11 cellular contexts compared by ENCODE assay signal in genomic region chr15:74383286-74383685, GRCh38. TPM values are rescaled to one million over a fixed set of nuclear protein-coding genes. Genes with fewer than 3 reads are reported as not detected.
DNase-seq lines count a peak whose midpoint lies in the region; ATAC-seq and TF ChIP-seq lines count a peak whose summit lies in the region.
"Had no signal": no experiment of that assay in that cellular context is flagged by ENCODE, and none has a peak within 500 bp of the region (broad histone marks: within the 10 kb centered on the region; RNA-seq: fewer than 3 reads in every experiment).

No MANE protein-coding gene starts in this region.

- H3K4me2 ChIP-seq in PC-9: peak overlapping the region; percentile 53
- H3K4me2 ChIP-seq: SK-N-SH had no signal

- TSS peak; percentile 16 for BruUV-seq in PC-9 (replicated peaks; lab: Mats Ljungman, UMichigan)

- intact Hi-C loops in PC-9 (cut with micrococcal nuclease; ENCODE audit: unreplicated experiment): loop anchor here (2.0 kb wide), 2 partner anchors 14 to 164 kb away; no protein-coding TSS in a partner anchor

- peaks cover 15% of the 10 kb centered on the region; the same call in 1 of the 2 replicates for H3F3A ChIP-seq in PC-9 (ENCODE audit: insufficient read depth, low read depth)

- H4K20me1 ChIP-seq in PC-9 (ENCODE audit: insufficient read depth): no peaks in the 10 kb centered on the region

- H3K27ac Mint-ChIP-seq in mesothelial cell of epicardium: peak overlapping the region; percentile 35

- DNase-seq in PC-9 (no peak), mesothelial cell of epicardium (ENCODE audit: low spot score in 2 of 2, unreplicated experiment in 2 of 2) (no peak), pons (ENCODE audit: low spot score) (no peak), CD1c-positive myeloid dendritic cell (ENCODE audit: extremely low spot score) (no peak), NCI-H1436 (lab: John Stamatoyannopoulos, UW) (no peak)
- DNase-seq: NCI-H1048, retina, SK-N-SH had no signal

- no peaks in the 10 kb centered on the region for H3K9me2 ChIP-seq in PC-9 (ENCODE audit: insufficient read depth)
- H3K9me2 ChIP-seq: SK-N-SH had no signal

- H2AFZ ChIP-seq in PC-9: no peak overlapping the region

- ATAC-seq in GM18502 (IDR thresholded peaks at IDR 0.05; ENCODE audit: poor library complexity, unreplicated experiment): peak; percentile 5
- ATAC-seq in GM21619 (IDR thresholded peaks at IDR 0.05; ENCODE audit: unreplicated experiment): peak; percentile 3

- H3K9me3 ChIP-seq in PC-9 (ENCODE audit: insufficient read depth, low read depth): no peaks in the 10 kb centered on the region
- H3K9me3 ChIP-seq: ascending aorta, SK-N-SH had no signal

- CTCF ChIA-PET in PC-9 (lab: Charles Lee): no interaction called here

- TF ChIP-seq CTCF in PC-9 (conservative IDR thresholded peaks at IDR 0.05) (no peak), mesothelial cell of epicardium (IDR thresholded peaks at IDR 0.05; ENCODE audit: unreplicated experiment) (no peak)

- no peaks in the 10 kb centered on the region for H3K9me3 Mint-ChIP-seq in mesothelial cell of epicardium

- H3K27ac ChIP-seq in PC-9: peak overlapping the region; percentile 88
- H3K27ac ChIP-seq: ascending aorta had no signal

- peaks cover 63% of the 10 kb centered on the region for H3K4me1 ChIP-seq in PC-9 (replicated peaks; ENCODE audit: insufficient read depth)

- H3K27me3 Mint-ChIP-seq in mesothelial cell of epicardium (ENCODE audit: low read depth): no peaks in the 10 kb centered on the region

- no peaks in the 10 kb centered on the region for H3K36me3 ChIP-seq in PC-9 (ENCODE audit: low read depth)
- H3K36me3 ChIP-seq: ascending aorta had no signal

- H3K79me2 ChIP-seq in PC-9 (ENCODE audit: low read depth): no peaks in the 10 kb centered on the region

- no peaks in the 10 kb centered on the region for H3K27me3 ChIP-seq in PC-9 (ENCODE audit: insufficient read depth, low read depth)
- H3K27me3 ChIP-seq: ascending aorta had no signal

- POLR2A ChIA-PET in PC-9 (lab: Charles Lee; ENCODE audit: unreplicated experiment): no interaction called here

- peaks cover 36% of the 10 kb centered on the region for H3K4me1 Mint-ChIP-seq in mesothelial cell of epicardium

- no peaks in the 10 kb centered on the region for H3K36me3 Mint-ChIP-seq in mesothelial cell of epicardium

- H3K4me3 ChIP-seq in PC-9: no peak overlapping the region
- H3K4me3 ChIP-seq: ascending aorta had no signal

- no peak overlapping the region for H3K4me3 Mint-ChIP-seq in mesothelial cell of epicardium

RNA-seq across cellular contexts. Expression of gene CYP11A1, which starts 15.8 kb away (rescaled TPM):
- total RNA-seq in PC-9 (2021) (7.1 and 9.6 TPM in 2 replicates), mesothelial cell of epicardium (5.2 to 7.0 TPM (median 5.3 TPM) in 3 replicates)

RNA-seq across cellular contexts. Expression of gene SEMA7A, which starts 50.5 kb away (rescaled TPM):
- total RNA-seq in PC-9 (2021) (8.3 and 14.5 TPM in 2 replicates), mesothelial cell of epicardium (4.6 to 6.0 TPM (median 5.0 TPM) in 3 replicates)
